ENCODE assay signal across 10 cellular contexts in genomic region chr9:124297553-124297905, GRCh38. TPM values are rescaled to one million over a fixed set of nuclear protein-coding genes. Genes with fewer than 3 reads are reported as not detected.
DNase-seq lines count a peak whose midpoint lies in the region; ATAC-seq, FAIRE-seq and TF ChIP-seq lines count a peak whose summit lies in the region.
"Had no signal": no experiment of that assay in that cellular context is flagged by ENCODE, and none has a peak within 500 bp of the region (broad histone marks: within the 10 kb centered on the region; RNA-seq: fewer than 3 reads in every experiment).

No MANE protein-coding gene starts in this region.

- peak; percentile 8 for FAIRE-seq in G401.6 (lab: Jason Lieb, UNC)
- FAIRE-seq: GM12878 had no signal

- POLR2A ChIA-PET in naive thymus-derived CD8-positive, alpha-beta T cell (lab: Charles Lee) = no interaction called here

- peaks cover 73% of the 10 kb centered on the region for H3K4me1 ChIP-seq in left ventricle myocardium inferior
- peaks cover 27% of the 10 kb centered on the region for H3K4me1 ChIP-seq in psoas muscle

- no peak overlapping the region for H3K27ac Mint-ChIP-seq in naive thymus-derived CD8-positive, alpha-beta T cell
- H3K27ac Mint-ChIP-seq: natural killer cell treated with Interleukin-12 subunit alpha and Interleukin-12 subunit beta and Interleukin-15 and Interleukin-18, amount 100 ng/mL, for 72 hours had no signal

- H3K4me3 ChIP-seq in left ventricle myocardium inferior (peak overlapping the region; percentile 24), psoas muscle (no peak overlapping the region)
- H3K4me3 ChIP-seq: GM12878 had no signal

- DNase-seq in amniotic stem cell (lab: John Stamatoyannopoulos, UW) (peak; percentile 62), left ventricle myocardium inferior (peak; percentile 88), psoas muscle (peak; percentile 71 to 84), SKM-1 (lab: John Stamatoyannopoulos, UW; ENCODE audit: unreplicated experiment) (no peak), NCI-H187 (lab: John Stamatoyannopoulos, UW) (no peak)
- no peak for DNase-seq in naive thymus-derived CD8-positive, alpha-beta T cell

- H3K4me1 Mint-ChIP-seq in naive thymus-derived CD8-positive, alpha-beta T cell = peaks cover 0 to 33% (median 11%) of the 10 kb centered on the region in 4 donors

- H3K36me3 ChIP-seq in left ventricle myocardium inferior = no peaks in the 10 kb centered on the region
- peaks cover 0 to 1% of the 10 kb centered on the region in 2 donors for H3K36me3 ChIP-seq in psoas muscle (ENCODE audit: insufficient read depth in 1 of 2, low read depth in 1 of 2)

- H3K4me3 Mint-ChIP-seq in naive thymus-derived CD8-positive, alpha-beta T cell = no peak overlapping the region
- H3K4me3 Mint-ChIP-seq: natural killer cell treated with Interleukin-12 subunit alpha and Interleukin-12 subunit beta and Interleukin-15 and Interleukin-18, amount 100 ng/mL, for 72 hours had no signal

- H3K36me3 Mint-ChIP-seq in naive thymus-derived CD8-positive, alpha-beta T cell = no peaks in the 10 kb centered on the region
- H3K36me3 Mint-ChIP-seq: natural killer cell treated with Interleukin-12 subunit alpha and Interleukin-12 subunit beta and Interleukin-15 and Interleukin-18, amount 100 ng/mL, for 72 hours had no signal

- H3K27me3 Mint-ChIP-seq in naive thymus-derived CD8-positive, alpha-beta T cell = peaks cover 0 to 9% (median 0%) of the 10 kb centered on the region in 5 donors
- H3K27me3 Mint-ChIP-seq: natural killer cell treated with Interleukin-12 subunit alpha and Interleukin-12 subunit beta and Interleukin-15 and Interleukin-18, amount 100 ng/mL, for 72 hours had no signal

- ATAC-seq in psoas muscle (peak; percentile 35 to 71 (median 52)), GM19455 (IDR thresholded peaks at IDR 0.05; ENCODE audit: unreplicated experiment) (no peak)
- ATAC-seq in naive thymus-derived CD8-positive, alpha-beta T cell = no peak
- ATAC-seq: natural killer cell treated with Interleukin-12 subunit alpha and Interleukin-12 subunit beta and Interleukin-15 and Interleukin-18, amount 100 ng/mL, for 72 hours had no signal

- intact Hi-C loops in left ventricle myocardium inferior (cut with micrococcal nuclease) (no loop called here), psoas muscle (cut with DNase I) (no loop called here)

- TF ChIP-seq CTCF in left ventricle myocardium inferior (IDR thresholded peaks at IDR 0.05; ENCODE audit: borderline replicate concordance) (no peak), psoas muscle (IDR thresholded peaks at IDR 0.05) (no peak)

- H3K9me3 ChIP-seq in left ventricle myocardium inferior (replicated peaks) (no peaks in the 10 kb centered on the region), psoas muscle (no peaks in the 10 kb centered on the region)

- WGBS in psoas muscle, 3 donors = 14 to 32% (median 20%) methylated on average over 9 of the region's 9 CpGs

- H3K27ac ChIP-seq in left ventricle myocardium inferior (replicated peaks) (peak overlapping the region; percentile 90), psoas muscle (no peak overlapping the region)

- H3K27me3 ChIP-seq in left ventricle myocardium inferior (ENCODE audit: low read depth) (no peaks in the 10 kb centered on the region), psoas muscle (ENCODE audit: insufficient read depth in 3 of 3, low read length in 2 of 3) (no peaks in the 10 kb centered on the region)

- no peaks in the 10 kb centered on the region for H3K9me3 Mint-ChIP-seq in naive thymus-derived CD8-positive, alpha-beta T cell
- H3K9me3 Mint-ChIP-seq: natural killer cell treated with Interleukin-12 subunit alpha and Interleukin-12 subunit beta and Interleukin-15 and Interleukin-18, amount 100 ng/mL, for 72 hours had no signal

RNA-seq across cellular contexts. Expression of gene NEK6, which starts 39.8 kb away (rescaled TPM):
- total RNA-seq in left ventricle myocardium inferior (8.7 TPM), psoas muscle (10 to 100 TPM in 2 of 4 donors, 1 to 10 TPM in 2; 5.3 to 16.0 (median 9.7) TPM)
- 1 to 10 TPM; 2.0 to 4.7 (median 4.2) TPM for polyA plus RNA-seq in psoas muscle
- total RNA-seq in naive thymus-derived CD8-positive, alpha-beta T cell = 1 to 10 TPM in 1 of 2 experiments, under 1 TPM in 1; 0.83 to 1.2 TPM
- polyA plus RNA-seq in naive thymus-derived CD8-positive, alpha-beta T cell = 1 to 10 TPM in 1 of 3 donors, under 1 TPM in 1, not detected in 1; 0.37 to 1.7 TPM

Comparison
In these comparisons a context has a peak if more than half of its experiments do, and no peak if none do; other contexts are left out.
1. DNase-seq: peak in amniotic stem cell (single experiment), left ventricle myocardium inferior (single experiment) and psoas muscle (2 of 2); none in SKM-1 (single experiment), NCI-H187 (0 of 2) and naive thymus-derived CD8-positive, alpha-beta T cell (0 of 10).
2. ATAC-seq: peak in psoas muscle (4 of 4); none in GM19455 (single experiment) and naive thymus-derived CD8-positive, alpha-beta T cell (0 of 2).